In the genomic region with DNA sequence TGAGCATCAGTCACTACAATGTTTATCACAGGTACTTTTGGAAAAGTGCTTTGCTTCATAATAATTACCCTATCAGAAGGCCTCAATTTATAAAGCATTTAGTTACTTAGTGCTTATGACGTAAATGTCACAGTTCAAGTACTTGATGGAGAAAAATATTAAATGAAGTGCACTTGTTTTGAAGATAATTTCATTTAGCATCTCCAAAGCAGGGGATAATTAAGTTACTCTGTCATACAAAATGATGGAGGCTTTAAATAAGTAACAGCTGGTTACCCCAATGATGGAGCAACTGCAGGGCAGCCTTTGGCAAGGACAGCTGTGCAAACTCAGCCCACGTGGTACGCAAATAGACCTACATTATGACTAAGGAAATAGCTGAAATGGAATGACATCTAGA, we compare ENCODE assay signal across 18 cellular contexts.
A peak's percentile ranks its signal among the peaks of the same experiment; 100 is the strongest.
DNase-seq lines count a peak whose midpoint lies in the region; ATAC-seq and TF ChIP-seq lines count a peak whose summit lies in the region.
"Had no signal": no experiment of that assay in that cellular context is flagged by ENCODE, and none has a peak within 500 bp of the region (broad histone marks: within the 10 kb centered on the region; RNA-seq: fewer than 3 reads in every experiment).

No MANE protein-coding gene starts in this region.

- DNase-seq in DMS79 (lab: John Stamatoyannopoulos, UW), result peak; percentile 85
- DNase-seq in NCI-H1436 (lab: John Stamatoyannopoulos, UW), result peak; percentile 91
- peak; percentile 98 for DNase-seq in NCI-H69 (lab: John Stamatoyannopoulos, UW)
- DNase-seq in left kidney (ENCODE audit: low read depth, low spot score), result peak; percentile 41
- no peak for DNase-seq in spleen
- no peak for DNase-seq in NCI-H2029 (lab: John Stamatoyannopoulos, UW)
- DNase-seq: activated CD4-positive, alpha-beta T cell treated with anti-CD3 and anti-CD28 coated beads for 48 hours; activated CD8-positive, alpha-beta memory T cell treated with anti-CD3 and anti-CD28 coated beads, Interleukin-2, amount 50 U/mL, for 48 hours; activated gamma-delta T cell treated with Interleukin-2 at 50 U/mL for 16 hours; effector memory CD4-positive, alpha-beta T cell; heart right ventricle; islet precursor cell; mesenchymal stem cell; NCI-H446 treated with DMSO at 0.1 percent for 48 hours; nephron progenitor cell had no signal

- TF ChIP-seq POLR2A in spleen (IDR thresholded peaks at IDR 0.05), result no peak

- WGBS in spleen, 5 donors, result 59 to 86% (median 79%) methylated on average over 3 of the region's 3 CpGs

- intact Hi-C loops in spleen (cut with DNase I; ENCODE audit: low total_unique reads), result no loop called here

- no peak for ATAC-seq in HG02973 (IDR thresholded peaks at IDR 0.05; ENCODE audit: unreplicated experiment)
- ATAC-seq: heart right ventricle had no signal

- no peaks in the 10 kb centered on the region for H3K36me3 ChIP-seq in spleen
- H3K36me3 ChIP-seq: HAP-1, heart right ventricle, thoracic aorta had no signal

- no peak overlapping the region for H3K4me3 ChIP-seq in spleen
- H3K4me3 ChIP-seq: HAP-1, heart right ventricle, thoracic aorta had no signal

- H3K27me3 ChIP-seq in spleen (replicated peaks in 1 of 7), result no peaks in the 10 kb centered on the region
- H3K27me3 ChIP-seq: heart right ventricle had no signal

- peaks cover 0 to 15% (median 0%) of the 10 kb centered on the region in 8 donors for H3K9me3 ChIP-seq in spleen
- H3K9me3 ChIP-seq: HAP-1, thoracic aorta had no signal

- no peaks in the 10 kb centered on the region for H3K4me1 ChIP-seq in spleen
- H3K4me1 ChIP-seq: HAP-1, heart right ventricle had no signal

- no peak for TF ChIP-seq CTCF in spleen (IDR thresholded peaks at IDR 0.05 in 8 of 11, conservative IDR thresholded peaks at IDR 0.05 in 3 of 11)

- no peak overlapping the region for H3K27ac ChIP-seq in spleen
- H3K27ac ChIP-seq: heart right ventricle, thoracic aorta had no signal

Comparison
In these comparisons a context has a peak if more than half of its experiments do, and no peak if none do; other contexts are left out.
1. DNase-seq: peak in DMS79 (single experiment), NCI-H1436 (single experiment), NCI-H69 (single experiment) and left kidney (single experiment); none in spleen (single experiment) and NCI-H2029 (single experiment).